Comparison of ENCODE assay signal across 18 cellular contexts in genomic region chr16:78297066-78297666, GRCh38.
DNase-seq lines count a peak whose midpoint lies in the region; ATAC-seq and TF ChIP-seq lines count a peak whose summit lies in the region.
"Had no signal": no experiment of that assay in that cellular context is flagged by ENCODE, and none has a peak within 500 bp of the region (broad histone marks: within the 10 kb centered on the region; RNA-seq: fewer than 3 reads in every experiment).

No MANE protein-coding gene starts in this region.

- no peak overlapping the region for H2AFZ ChIP-seq in smooth muscle cell (ENCODE audit: low read depth)
- H2AFZ ChIP-seq: PC-9 had no signal

- no peak overlapping the region for H3K27ac ChIP-seq in smooth muscle cell (ENCODE audit: low read depth)
- H3K27ac ChIP-seq: KMS-11, PC-9, SK-N-MC, tibial artery had no signal

- no peaks in the 10 kb centered on the region for H3K9me3 ChIP-seq in smooth muscle cell (replicated peaks; ENCODE audit: low read depth)
- H3K9me3 ChIP-seq: tibial artery had no signal

- H3K79me2 ChIP-seq in smooth muscle cell (ENCODE audit: low read depth) = no peaks in the 10 kb centered on the region

- no peak overlapping the region for H3K9ac ChIP-seq in smooth muscle cell (ENCODE audit: low read depth)
- H3K9ac ChIP-seq: KMS-11 had no signal

- H3K36me3 ChIP-seq in kidney epithelial cell (ENCODE audit: control insufficient read depth, insufficient read depth, low read length) (no peaks in the 10 kb centered on the region), smooth muscle cell (ENCODE audit: low read depth) (no peaks in the 10 kb centered on the region), H7 (replicated peaks; ENCODE audit: control insufficient read depth, insufficient read depth, low read length) (no peaks in the 10 kb centered on the region)
- H3K36me3 ChIP-seq: tibial artery had no signal

- ATAC-seq in esophagus mucosa = no peak
- no peak for ATAC-seq in GM18502 (IDR thresholded peaks at IDR 0.05; ENCODE audit: poor library complexity, unreplicated experiment)
- ATAC-seq: activated CD8-positive, alpha-beta memory T cell treated with anti-CD3 and anti-CD28 coated beads, Interleukin-2, amount 10 ng/mL, durations not matched to agents 7 days and 5 days had no signal

- H3K27me3 ChIP-seq in kidney epithelial cell (ENCODE audit: control insufficient read depth, insufficient read depth, low read length) (no peaks in the 10 kb centered on the region), smooth muscle cell (ENCODE audit: low read depth) (no peaks in the 10 kb centered on the region), H7 (ENCODE audit: control insufficient read depth, insufficient read depth, low read length) (no peaks in the 10 kb centered on the region)
- H3K27me3 ChIP-seq: tibial artery had no signal

- H3K4me3 ChIP-seq in kidney epithelial cell (ENCODE audit: low read depth, low read length) = no peak overlapping the region
- no peak overlapping the region for H3K4me3 ChIP-seq in smooth muscle cell
- no peak overlapping the region for H3K4me3 ChIP-seq in H7 (ENCODE audit: insufficient read depth, low read depth, low read length)
- H3K4me3 ChIP-seq: PC-9, SK-N-MC, tibial artery had no signal

- TF ChIP-seq CTCF in kidney epithelial cell (IDR thresholded peaks at IDR 0.05; ENCODE audit: insufficient read depth, low read length, poor library complexity, severe bottlenecking) (no peak), smooth muscle cell (IDR thresholded peaks at IDR 0.05; ENCODE audit: borderline replicate concordance, insufficient read depth, poor library complexity, severe bottlenecking) (no peak)

- WGBS in smooth muscle cell (ENCODE audit: low lambda C conversion rate) = 58% methylated on average over 6 of the region's 6 CpGs

- H4K20me1 ChIP-seq in smooth muscle cell (ENCODE audit: low read depth) = no peaks in the 10 kb centered on the region

- peak; percentile 80 for DNase-seq in NCI-H1092 (lab: John Stamatoyannopoulos, UW)
- peak; percentile 87 for DNase-seq in NCI-H748 (lab: John Stamatoyannopoulos, UW; ENCODE audit: unreplicated experiment)
- DNase-seq in kidney epithelial cell (ENCODE audit: low read depth) = peak; percentile 47
- DNase-seq in smooth muscle cell (lab: John Stamatoyannopoulos, UW; ENCODE audit: unreplicated experiment) = no peak
- DNase-seq in H7 = no peak
- DNase-seq: activated CD8-positive, alpha-beta memory T cell treated with anti-CD3 and anti-CD28 coated beads, Interleukin-2, amount 10 ng/mL, durations not matched to agents 7 days and 5 days; AML-193; caudate nucleus; effector memory CD4-positive, alpha-beta T cell; NCI-H1105 treated with DMSO at 0.1 percent for 48 hours; NCI-H526; PC-9; T-helper 9 cell; tibial artery had no signal

- no peaks in the 10 kb centered on the region for H3K4me1 ChIP-seq in smooth muscle cell (ENCODE audit: low read depth)

- no peaks in the 10 kb centered on the region for H3F3A ChIP-seq in smooth muscle cell (ENCODE audit: low read depth)

- peak overlapping the region; percentile 8 for H3K4me2 ChIP-seq in smooth muscle cell
- H3K4me2 ChIP-seq: KMS-11, PC-9 had no signal

Comparison
In these comparisons a context has a peak if more than half of its experiments do, and no peak if none do; other contexts are left out.
1. DNase-seq: peak in NCI-H1092 (single experiment), NCI-H748 (single experiment) and kidney epithelial cell (single experiment); none in smooth muscle cell (single experiment) and H7 (single experiment).